8 cellular contexts compared by ENCODE assay signal in the genomic region with DNA sequence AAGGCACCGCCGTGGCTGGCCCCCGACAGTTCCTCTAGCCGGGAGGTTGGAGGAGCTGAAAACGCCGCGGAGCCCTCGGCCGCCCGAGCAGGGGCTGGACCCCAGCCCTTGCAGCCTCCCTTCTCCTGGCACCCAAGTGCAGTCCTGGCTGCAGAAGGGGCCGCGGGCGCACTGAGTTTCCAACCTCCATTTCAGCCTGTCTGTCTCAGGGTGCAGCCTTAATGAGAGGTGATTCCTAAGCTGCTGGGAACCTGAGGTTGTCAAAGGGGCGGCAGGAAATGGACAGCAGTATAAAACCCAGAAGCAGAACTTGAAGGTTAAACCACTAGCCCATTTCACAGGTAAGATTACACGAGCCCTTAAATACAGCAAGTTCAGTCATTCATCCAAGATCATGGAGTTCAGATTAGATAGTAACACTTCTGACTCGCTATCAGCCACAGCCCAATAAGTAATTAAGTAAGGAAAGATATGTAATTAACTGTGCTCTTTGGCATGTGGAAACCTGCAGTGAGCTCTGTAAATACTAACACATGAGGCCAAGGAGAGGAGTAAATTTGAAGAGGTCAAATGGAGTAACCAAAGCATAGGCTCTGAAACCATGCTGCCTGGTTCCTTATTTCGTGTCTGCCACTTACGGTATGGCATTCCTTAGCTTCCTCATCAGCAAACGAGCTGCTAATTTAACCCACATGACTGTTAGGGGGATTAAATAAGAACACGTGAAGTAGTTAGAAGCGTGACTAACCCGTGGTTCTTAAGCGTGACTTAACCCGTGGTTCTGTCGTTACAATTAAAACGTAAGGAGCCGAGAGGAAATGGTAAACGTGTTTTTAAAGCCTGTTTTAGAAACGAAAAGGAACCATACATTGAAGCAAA. TPM values are rescaled to one million over a fixed set of nuclear protein-coding genes. Genes with fewer than 3 reads are reported as not detected.
DNase-seq lines count a peak whose midpoint lies in the region; TF ChIP-seq lines count a peak whose summit lies in the region.

No MANE protein-coding gene starts in this region.

- DNase-seq in GM23248 (peak; percentile 83), NCI-H146 treated with DMSO at 0.1 percent for 48 hours (lab: John Stamatoyannopoulos, UW; ENCODE audit: unreplicated experiment) (peak; percentile 57), myocyte (ENCODE audit: low read depth) (peak; percentile 58), vagina (ENCODE audit: extremely low spot score in 2 of 2) (no peak), NCI-H446 (lab: John Stamatoyannopoulos, UW) (no peak)
- DNase-seq in activated CD4-positive, alpha-beta T cell treated with anti-CD3 and anti-CD28 coated beads, Interleukin-2, amount 50 U/mL, for 48 hours = peak; percentile 16 to 27

- peak overlapping the region; percentile 84 for H3K9ac ChIP-seq in GM23248

- H3K4me3 ChIP-seq in DOHH2 (ENCODE audit: low read length) (peak overlapping the region; percentile 89), GM23248 (peak overlapping the region; percentile 90), esophagus (ENCODE audit: low read depth in 1 of 2, low read length in 2 of 2) (peak overlapping the region; percentile 72 to 81), vagina (peak overlapping the region; percentile 62 to 86)

- H3K9me2 ChIP-seq in DOHH2 (replicated peaks; ENCODE audit: control insufficient read depth, low read length) (no peaks in the 10 kb centered on the region), GM23248 (ENCODE audit: insufficient read depth) (no peaks in the 10 kb centered on the region)

- 1% methylated on average over 28 to 29 of the region's 29 CpGs for WGBS in GM23248 (ENCODE audit: low coverage in 1 of 2, low lambda C conversion rate in 2 of 2, missing lambda C conversion rate in 2 of 2), 2 experiments
- WGBS in esophagus, 2 donors = 1% methylated on average over 28 to 29 of the region's 29 CpGs

- H3K9me3 ChIP-seq in DOHH2 (ENCODE audit: control insufficient read depth, insufficient read depth, low read length) (no peaks in the 10 kb centered on the region; the same call in 1 of the 2 replicates), GM23248 (ENCODE audit: low read depth) (no peaks in the 10 kb centered on the region), esophagus (ENCODE audit: control insufficient read depth in 2 of 2, insufficient read depth in 1 of 2, low read depth in 1 of 2, low read length in 1 of 2) (no peaks in the 10 kb centered on the region), vagina (no peaks in the 10 kb centered on the region)

- H3K36me3 ChIP-seq in DOHH2 (ENCODE audit: control insufficient read depth, low read length) (peaks cover 49% of the 10 kb centered on the region), GM23248 (ENCODE audit: low read depth) (peaks cover 6% of the 10 kb centered on the region; the same call in 1 of the 2 replicates), esophagus (ENCODE audit: control insufficient read depth in 2 of 2, insufficient read depth in 2 of 2, low read length in 1 of 2) (no peaks in the 10 kb centered on the region), vagina (no peaks in the 10 kb centered on the region)

- H3F3A ChIP-seq in DOHH2 (ENCODE audit: control insufficient read depth, insufficient read depth) (peaks cover 16% of the 10 kb centered on the region), GM23248 (ENCODE audit: insufficient read depth) (peaks cover 13% of the 10 kb centered on the region)

- intact Hi-C loops in vagina (cut with DNase I) = no loop called here

- H3K4me2 ChIP-seq in DOHH2 (ENCODE audit: low read length) = peak overlapping the region; percentile 95
- H3K4me2 ChIP-seq in GM23248 (ENCODE audit: unreplicated experiment) = peak overlapping the region; percentile 97

- TF ChIP-seq CTCF in DOHH2 (IDR thresholded peaks at IDR 0.05; ENCODE audit: low read depth, low read length, poor library complexity, severe bottlenecking) = no peak
- no peak for TF ChIP-seq CTCF in vagina (IDR thresholded peaks at IDR 0.05)

- peak overlapping the region; percentile 90 for H2AFZ ChIP-seq in GM23248

- in situ Hi-C loops in GM23248 (cut with MboI) = loop anchor here (5.0 kb wide), 1 partner anchor 142 kb away; no protein-coding TSS in a partner anchor

- TF ChIP-seq POLR2A in vagina (IDR thresholded peaks at IDR 0.05) = peak in 1 of 2 donors; percentile 38

- H4K20me1 ChIP-seq in DOHH2 (ENCODE audit: control insufficient read depth, insufficient read depth, low read depth, low read length) (no peaks in the 10 kb centered on the region), GM23248 (ENCODE audit: insufficient read depth) (no peaks in the 10 kb centered on the region)

- H3K79me2 ChIP-seq in DOHH2 (ENCODE audit: control insufficient read depth, low read length) (peaks cover 67% of the 10 kb centered on the region), GM23248 (ENCODE audit: insufficient read depth) (peaks cover 50% of the 10 kb centered on the region)

- H3K4me1 ChIP-seq in DOHH2 (ENCODE audit: control insufficient read depth, low read length) = peaks cover 77% of the 10 kb centered on the region
- H3K4me1 ChIP-seq in GM23248 (ENCODE audit: insufficient read depth) = peaks cover 20% of the 10 kb centered on the region
- no peaks in the 10 kb centered on the region for H3K4me1 ChIP-seq in esophagus (ENCODE audit: control insufficient read depth in 2 of 2, insufficient read depth in 2 of 2, low read length in 1 of 2)
- H3K4me1 ChIP-seq in vagina = peaks cover 37% of the 10 kb centered on the region

- no peaks in the 10 kb centered on the region for H3K27me3 ChIP-seq in DOHH2 (ENCODE audit: control insufficient read depth, low read length)
- H3K27me3 ChIP-seq in GM23248 (replicated peaks; ENCODE audit: insufficient read depth) = no peaks in the 10 kb centered on the region
- H3K27me3 ChIP-seq in esophagus (ENCODE audit: control insufficient read depth in 1 of 2, insufficient read depth in 2 of 2, low read length in 2 of 2) = no peaks in the 10 kb centered on the region
- no peaks in the 10 kb centered on the region for H3K27me3 ChIP-seq in vagina

- peak overlapping the region; percentile 94 for H3K27ac ChIP-seq in DOHH2 (ENCODE audit: low read depth, low read length)
- H3K27ac ChIP-seq in GM23248 = peak overlapping the region; percentile 86
- peak overlapping the region; percentile 94 to 99 for H3K27ac ChIP-seq in esophagus (ENCODE audit: low read depth in 2 of 2, low read length in 1 of 2)
- peak overlapping the region; percentile 98 for H3K27ac ChIP-seq in vagina

RNA-seq across cellular contexts. Expression of a gene that starts 0.7 kb away (rescaled TPM):
- 2.8 and 5.3 TPM in 2 replicates for total RNA-seq in GM23248 (2014; rRNA removed; shearing (Covaris generic))
- polyA plus RNA-seq in GM23248 (2016; fragmentation: Nextera tagmentation; extraction: Ambion mirVana) (5.1 and 5.7 TPM in 2 replicates), esophagus (1 to 10 TPM; 2.0 to 2.1 TPM)
- total RNA-seq in myocyte (8.6 and 13.0 TPM in 2 replicates), vagina (8.6 TPM)
- 2.8 TPM for polyA plus RNA-seq in myocyte (2012)

RNA-seq across cellular contexts. Expression of a gene that starts 0.9 kb away (rescaled TPM):
- total RNA-seq in GM23248 (2014; rRNA removed; shearing (Covaris generic)) = 7.3 and 10.5 TPM in 2 replicates
- 6.1 and 7.0 TPM in 2 replicates for polyA plus RNA-seq in GM23248 (2016; fragmentation: Nextera tagmentation; extraction: Ambion mirVana)
- polyA plus RNA-seq in esophagus = 10 to 100 TPM in 1 of 2 donors, 1 to 10 TPM in 1; 9.8 to 15.9 TPM
- 6.9 and 9.4 TPM in 2 replicates for total RNA-seq in myocyte
- 6.7 TPM for polyA plus RNA-seq in myocyte (2012)
- 31.7 TPM for total RNA-seq in vagina

RNA-seq across cellular contexts. Expression of a gene that starts 51.0 kb away (rescaled TPM):
- total RNA-seq in GM23248 (2014; rRNA removed; shearing (Covaris generic)) = 13.4 and 16.9 TPM in 2 replicates
- 29.3 and 29.6 TPM in 2 replicates for polyA plus RNA-seq in GM23248 (2016; fragmentation: Nextera tagmentation; extraction: Ambion mirVana)
- 10 to 100 TPM; 24.5 to 55.4 TPM for polyA plus RNA-seq in esophagus
- 14.5 and 20.9 TPM in 2 replicates for total RNA-seq in myocyte
- polyA plus RNA-seq in myocyte (2012) = 13.4 TPM
- 44.9 TPM for total RNA-seq in vagina

Comparison
In these comparisons a context has a peak if more than half of its experiments do, and no peak if none do; other contexts are left out.
1. DNase-seq: peak in GM23248 (single experiment), NCI-H146 treated with DMSO at 0.1 percent for 48 hours (single experiment), activated CD4-positive, alpha-beta T cell treated with anti-CD3 and anti-CD28 coated beads, Interleukin-2, amount 50 U/mL, for 48 hours (2 of 2) and myocyte (single experiment); none in vagina (0 of 2) and NCI-H446 (0 of 2).
2. Peak in every context shown above with its lines, with median percentiles within 50 percentile points of each other: H3K27ac ChIP-seq and H3K4me3 ChIP-seq.